ENCODE assay signal across 9 cellular contexts in genomic region chr16:2066139-2066538, GRCh38. TPM values are rescaled to one million over a fixed set of nuclear protein-coding genes. Genes with fewer than 3 reads are reported as not detected.
"Had no signal": no experiment of that assay in that cellular context is flagged by ENCODE, and none has a peak within 500 bp of the region (broad histone marks: within the 10 kb centered on the region; RNA-seq: fewer than 3 reads in every experiment).

No MANE protein-coding gene starts in this region.

- H3K27ac ChIP-seq: HL-60 had no signal

- FAIRE-seq: H1, H54, HepG2 had no signal

- H3K4me1 Mint-ChIP-seq: GM23338, H9, IgD-negative memory B cell had no signal

- ATAC-seq: GM23338, HepG2 had no signal

- H3K9me3 Mint-ChIP-seq: GM23338, H9, HFFc6 had no signal

- H3K4me2 ChIP-seq: GM23338 had no signal

- H2AFZ ChIP-seq: GM23338 had no signal

- H3K27me3 Mint-ChIP-seq: IgD-negative memory B cell had no signal

- H3K27ac Mint-ChIP-seq: GM23338, H9, HFFc6, IgD-negative memory B cell had no signal

- H3K4me3 ChIP-seq: GM23338 had no signal

- H3K4me3 Mint-ChIP-seq: GM23338, H9, HFFc6 had no signal

- DNase-seq: H9, HCEC 1CT, HFFc6 had no signal

RNA-seq across cellular contexts. Expression of gene NHERF2, which starts 39.4 kb away (rescaled TPM):
- polyA plus RNA-seq: IgD-negative memory B cell had no signal

RNA-seq across cellular contexts. Expression of gene NPW, which starts 46.6 kb away (rescaled TPM):
- polyA plus RNA-seq: IgD-negative memory B cell had no signal
